17 cellular contexts compared by ENCODE assay signal in the genomic region with DNA sequence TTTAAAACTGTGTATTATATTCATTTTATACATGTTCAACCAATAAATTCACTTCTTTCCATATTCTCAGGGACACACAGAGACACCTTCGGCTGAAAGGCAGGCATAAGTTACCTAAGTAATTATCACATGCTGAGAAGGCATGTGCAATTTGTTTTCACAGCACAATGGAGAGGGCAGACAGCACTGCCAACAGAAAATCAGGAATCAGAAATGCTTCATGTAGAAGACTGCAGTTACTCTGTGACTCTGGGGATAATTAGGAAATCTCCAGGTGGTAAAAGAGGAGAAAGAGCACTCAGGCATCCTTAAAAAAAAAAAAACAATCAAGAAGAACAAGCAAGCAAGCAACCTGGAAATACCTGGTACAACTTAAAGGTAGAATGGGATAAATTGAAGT.
DNase-seq lines count a peak whose midpoint lies in the region; ATAC-seq lines count a peak whose summit lies in the region.
"Had no signal": no experiment of that assay in that cellular context is flagged by ENCODE, and none has a peak within 500 bp of the region (broad histone marks: within the 10 kb centered on the region; RNA-seq: fewer than 3 reads in every experiment).

No MANE protein-coding gene starts in this region.

- ATAC-seq in GM19023 (IDR thresholded peaks at IDR 0.05; ENCODE audit: unreplicated experiment) (no peak), HG02884 (IDR thresholded peaks at IDR 0.05; ENCODE audit: unreplicated experiment) (no peak), HG03139 (IDR thresholded peaks at IDR 0.05; ENCODE audit: unreplicated experiment) (no peak), GM21723 (IDR thresholded peaks at IDR 0.05; ENCODE audit: unreplicated experiment) (no peak)
- ATAC-seq: GM12878, PC-3 had no signal

- DNase-seq in NCI-H345 (lab: John Stamatoyannopoulos, UW) (peak; percentile 9), NCI-H345 treated with DMSO at 0.1 percent for 48 hours (lab: John Stamatoyannopoulos, UW; ENCODE audit: unreplicated experiment) (no peak), NCI-H2227 (lab: John Stamatoyannopoulos, UW; ENCODE audit: unreplicated experiment) (peak; percentile 60), cerebellar cortex (ENCODE audit: low spot score) (peak; percentile 5)
- DNase-seq: Calu3, HFFc6, KG1, NCI-H1092 treated with DMSO at 0.1 percent for 48 hours, NCI-H2029 treated with DMSO at 0.1 percent for 48 hours, NCI-H510A, PC-3, SW 1271 had no signal
